Comparison of ENCODE assay signal across 18 cellular contexts in the genomic region with DNA sequence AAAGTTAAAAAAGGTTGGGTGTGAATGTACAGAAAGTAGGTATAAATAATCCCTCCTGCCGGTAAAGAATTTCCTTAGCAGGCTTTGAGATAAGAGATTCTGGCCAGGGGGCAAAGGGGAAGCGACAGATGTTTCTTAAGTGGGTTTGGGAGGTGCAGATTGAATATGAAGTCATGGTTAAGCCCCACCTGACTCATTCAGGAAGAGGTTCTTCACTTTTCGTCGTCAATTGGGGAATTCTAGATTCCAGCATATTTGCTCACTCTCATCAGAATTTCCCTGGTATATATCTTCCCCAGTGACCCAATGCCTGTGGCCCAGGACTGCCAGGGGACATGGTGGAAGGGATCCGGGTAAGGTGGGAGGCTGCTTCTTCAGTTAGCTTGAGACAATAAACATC.
A peak's percentile ranks its signal among the peaks of the same experiment; 100 is the strongest.
DNase-seq lines count a peak whose midpoint lies in the region; ATAC-seq, FAIRE-seq and TF ChIP-seq lines count a peak whose summit lies in the region.
"Had no signal": no experiment of that assay in that cellular context is flagged by ENCODE, and none has a peak within 500 bp of the region (broad histone marks: within the 10 kb centered on the region; RNA-seq: fewer than 3 reads in every experiment).

No MANE protein-coding gene starts in this region.

- H3K27ac ChIP-seq in mesendoderm (ENCODE audit: low read depth, low read length) (no peak overlapping the region), HepG2 (ENCODE audit: extremely low read length, insufficient read depth, low read length) (no peak overlapping the region)
- H3K27ac ChIP-seq: neural progenitor cell had no signal

- H3K56ac ChIP-seq in mesendoderm (ENCODE audit: low read length): no peak overlapping the region

- WGBS in mesendoderm (ENCODE audit: extremely low coverage, insufficient coverage, low lambda C conversion rate): no CpG with 5 or more reads among the region's 5 CpGs
- WGBS in HepG2 (ENCODE audit: low lambda C conversion rate): 96% methylated on average over 5 of the region's 5 CpGs

- ATAC-seq in HG03159 (IDR thresholded peaks at IDR 0.05; ENCODE audit: unreplicated experiment) (no peak), HepG2 (no peak)
- ATAC-seq: Panc1 had no signal

- H3K9ac ChIP-seq in mesendoderm (ENCODE audit: low read length) (no peak overlapping the region), HepG2 (ENCODE audit: insufficient read depth, low read depth, low read length) (no peak overlapping the region)
- H3K9ac ChIP-seq: neural progenitor cell had no signal

- no peaks in the 10 kb centered on the region for H3K9me3 ChIP-seq in HepG2 (ENCODE audit: low read length)

- no peak overlapping the region for H3K18ac ChIP-seq in mesendoderm (ENCODE audit: low read length)

- H3K4me1 ChIP-seq in mesendoderm (ENCODE audit: control insufficient read depth, low read depth, low read length): no peaks in the 10 kb centered on the region
- peaks cover 24% of the 10 kb centered on the region for H3K4me1 ChIP-seq in HepG2 (ENCODE audit: insufficient read depth, low read length)

- H2BK120ac ChIP-seq in mesendoderm (ENCODE audit: low read depth, low read length): no peak overlapping the region

- H3K4me3 ChIP-seq in astrocyte of the spinal cord (ENCODE audit: low read depth, low read length) (no peak overlapping the region), mesendoderm (ENCODE audit: low read length) (no peak overlapping the region), HepG2 (replicated peaks in 1 of 3; ENCODE audit: insufficient read depth in 1 of 3, low read depth in 2 of 3, low read length in 3 of 3) (no peak overlapping the region)
- H3K4me3 ChIP-seq: neural progenitor cell had no signal

- no TSS peak for BruUV-seq in HepG2 (replicated peaks; lab: Mats Ljungman, UMichigan)

- DNase-seq in EL (peak; percentile 80), NCI-H226 (peak; percentile 93), astrocyte of the spinal cord (ENCODE audit: low read depth, low spot score) (peak; percentile 66), mesendoderm (peak; percentile 29), SKM-1 treated with dmso at 0.1 percent for 144 hours (lab: John Stamatoyannopoulos, UW; ENCODE audit: unreplicated experiment) (no peak), HepG2 (ENCODE audit: low spot score) (no peak)
- no peak for DNase-seq in stimulated activated CD4-positive, alpha-beta T cell treated with anti-CD3 and anti-CD28 coated beads, Interleukin-2, amount 100 ng/mL, for 48 hours
- DNase-seq: activated CD4-positive, alpha-beta T cell treated with anti-CD3 and anti-CD28 coated beads, Interleukin-2, amount 10 ng/mL, durations not matched to agents 24 days and 14 days; activated T-cell treated with anti-CD3 and anti-CD28 coated beads, Interleukin-2, amount 50 U/mL, for 48 hours; aorta; H7; hypothalamus; NCI-H1105 treated with DMSO at 0.1 percent for 48 hours; NCI-H510A treated with DMSO at 0.1 percent for 48 hours; small intestine had no signal

- TF ChIP-seq EP300 in HepG2 (IDR thresholded peaks at IDR 0.05; ENCODE audit: low read depth in 2 of 2, low read length in 2 of 2): no peak
- TF ChIP-seq EP300 in HepG2 (CRISPR knock-in tag; IDR thresholded peaks at IDR 0.05; ENCODE audit: borderline replicate concordance): no peak

- no peak overlapping the region for H4K8ac ChIP-seq in mesendoderm (ENCODE audit: low read depth, low read length)

- no peaks in the 10 kb centered on the region for H3K79me1 ChIP-seq in mesendoderm (ENCODE audit: low read length)

- POLR2A ChIA-PET in HepG2 (lab: Yijun Ruan, JAX): no interaction called here

- no peak for TF ChIP-seq POLR2A in HepG2 (IDR thresholded peaks at IDR 0.05; ENCODE audit: insufficient read depth in 1 of 2, low read depth in 2 of 2, low read length in 2 of 2)

- no peaks in the 10 kb centered on the region for H3K27me3 ChIP-seq in mesendoderm (ENCODE audit: insufficient read depth, low read length, poor library complexity)
- H3K27me3 ChIP-seq in HepG2 (ENCODE audit: control insufficient read depth in 1 of 2, insufficient read depth in 2 of 2, low read length in 2 of 2): no peaks in the 10 kb centered on the region
- H3K27me3 ChIP-seq: neural progenitor cell had no signal

- no peak for FAIRE-seq in HepG2 (lab: Jason Lieb, UNC)
- FAIRE-seq: small intestine had no signal

- intact Hi-C loops in HepG2 (cut with micrococcal nuclease; ENCODE audit: unreplicated experiment): no loop called here

- H3K4me2 ChIP-seq in mesendoderm (ENCODE audit: low read length) (no peak overlapping the region), HepG2 (ENCODE audit: low read depth, low read length) (no peak overlapping the region)
- H3K4me2 ChIP-seq: neural progenitor cell had no signal

- H2AK5ac ChIP-seq in mesendoderm (ENCODE audit: low read length): no peak overlapping the region

- H3K79me2 ChIP-seq in mesendoderm (ENCODE audit: control insufficient read depth, insufficient read depth, low read length) (no peaks in the 10 kb centered on the region), HepG2 (ENCODE audit: insufficient read depth, low read length) (no peaks in the 10 kb centered on the region)

- no peak overlapping the region for H2BK5ac ChIP-seq in mesendoderm (ENCODE audit: low read length)

- in situ Hi-C loops in astrocyte of the spinal cord (cut with HindIII; ENCODE audit: low sequenced_read_pairs) (no loop called here), HepG2 (cut with HindIII; ENCODE audit: extremely low pct_ligation_motif_present, low pct_unique_long_range_greater_than_20kb) (no loop called here)

- H2AFZ ChIP-seq in HepG2 (ENCODE audit: low read length): no peak overlapping the region
- H2AFZ ChIP-seq: neural progenitor cell had no signal

- TF ChIP-seq RAD21 in HepG2 (CRISPR knock-in tag; IDR thresholded peaks at IDR 0.05): no peak

- CTCF ChIA-PET in HepG2 (lab: Yijun Ruan, JAX; ENCODE audit: low intra/inter-chr PET ratio, low total read pairs): no interaction called here

- H4K5ac ChIP-seq in mesendoderm (ENCODE audit: low read length): no peak overlapping the region

- no peak overlapping the region for H3K23ac ChIP-seq in mesendoderm (ENCODE audit: low read length)

- H4K20me1 ChIP-seq in HepG2 (ENCODE audit: insufficient read depth, low read length): no peaks in the 10 kb centered on the region

- TF ChIP-seq CTCF in astrocyte of the spinal cord (IDR thresholded peaks at IDR 0.05; ENCODE audit: low read depth, low read length) (no peak), HepG2 (CRISPR knock-in tag; IDR thresholded peaks at IDR 0.05) (no peak)

- no peak overlapping the region for H3K4ac ChIP-seq in mesendoderm (ENCODE audit: low read depth, low read length)

- H3K36me3 ChIP-seq in mesendoderm (ENCODE audit: control insufficient read depth, insufficient read depth, low read length): no peaks in the 10 kb centered on the region
- peaks cover 3 to 52% of the 10 kb centered on the region in 2 experiments; a peak in 4 of 5 replicates for H3K36me3 ChIP-seq in HepG2 (replicated peaks in 1 of 2; ENCODE audit: control insufficient read depth in 1 of 2, insufficient read depth in 2 of 2, low read length in 2 of 2)
- H3K36me3 ChIP-seq: neural progenitor cell had no signal

- no peak overlapping the region for H2BK15ac ChIP-seq in mesendoderm (replicated peaks; ENCODE audit: low read depth)

TF ChIP-seq in HepG2, 621 proteins besides CTCF, POLR2A, EP300 and RAD21 (continues in another document):
- TF ChIP-seq MZF1 (CRISPR knock-in tag; IDR thresholded peaks at IDR 0.05; ENCODE audit: borderline replicate concordance) (no peak), NFRKB (IDR thresholded peaks at IDR 0.05) (no peak), NFIB (CRISPR knock-in tag; IDR thresholded peaks at IDR 0.05; ENCODE audit: borderline replicate concordance) (no peak)
- TF ChIP-seq, protein P1, sequence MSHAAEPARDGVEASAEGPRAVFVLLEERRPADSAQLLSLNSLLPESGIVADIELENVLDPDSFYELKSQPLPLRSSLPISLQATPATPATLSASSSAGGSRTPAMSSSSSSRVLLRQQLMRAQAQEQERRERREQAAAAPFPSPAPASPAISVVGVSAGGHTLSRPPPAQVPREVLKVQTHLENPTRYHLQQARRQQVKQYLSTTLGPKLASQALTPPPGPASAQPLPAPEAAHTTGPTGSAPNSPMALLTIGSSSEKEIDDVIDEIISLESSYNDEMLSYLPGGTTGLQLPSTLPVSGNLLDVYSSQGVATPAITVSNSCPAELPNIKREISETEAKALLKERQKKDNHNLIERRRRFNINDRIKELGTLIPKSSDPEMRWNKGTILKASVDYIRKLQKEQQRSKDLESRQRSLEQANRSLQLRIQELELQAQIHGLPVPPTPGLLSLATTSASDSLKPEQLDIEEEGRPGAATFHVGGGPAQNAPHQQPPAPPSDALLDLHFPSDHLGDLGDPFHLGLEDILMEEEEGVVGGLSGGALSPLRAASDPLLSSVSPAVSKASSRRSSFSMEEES (CRISPR knock-in tag; IDR thresholded peaks at IDR 0.05): no peak
- TF ChIP-seq, protein P2, sequence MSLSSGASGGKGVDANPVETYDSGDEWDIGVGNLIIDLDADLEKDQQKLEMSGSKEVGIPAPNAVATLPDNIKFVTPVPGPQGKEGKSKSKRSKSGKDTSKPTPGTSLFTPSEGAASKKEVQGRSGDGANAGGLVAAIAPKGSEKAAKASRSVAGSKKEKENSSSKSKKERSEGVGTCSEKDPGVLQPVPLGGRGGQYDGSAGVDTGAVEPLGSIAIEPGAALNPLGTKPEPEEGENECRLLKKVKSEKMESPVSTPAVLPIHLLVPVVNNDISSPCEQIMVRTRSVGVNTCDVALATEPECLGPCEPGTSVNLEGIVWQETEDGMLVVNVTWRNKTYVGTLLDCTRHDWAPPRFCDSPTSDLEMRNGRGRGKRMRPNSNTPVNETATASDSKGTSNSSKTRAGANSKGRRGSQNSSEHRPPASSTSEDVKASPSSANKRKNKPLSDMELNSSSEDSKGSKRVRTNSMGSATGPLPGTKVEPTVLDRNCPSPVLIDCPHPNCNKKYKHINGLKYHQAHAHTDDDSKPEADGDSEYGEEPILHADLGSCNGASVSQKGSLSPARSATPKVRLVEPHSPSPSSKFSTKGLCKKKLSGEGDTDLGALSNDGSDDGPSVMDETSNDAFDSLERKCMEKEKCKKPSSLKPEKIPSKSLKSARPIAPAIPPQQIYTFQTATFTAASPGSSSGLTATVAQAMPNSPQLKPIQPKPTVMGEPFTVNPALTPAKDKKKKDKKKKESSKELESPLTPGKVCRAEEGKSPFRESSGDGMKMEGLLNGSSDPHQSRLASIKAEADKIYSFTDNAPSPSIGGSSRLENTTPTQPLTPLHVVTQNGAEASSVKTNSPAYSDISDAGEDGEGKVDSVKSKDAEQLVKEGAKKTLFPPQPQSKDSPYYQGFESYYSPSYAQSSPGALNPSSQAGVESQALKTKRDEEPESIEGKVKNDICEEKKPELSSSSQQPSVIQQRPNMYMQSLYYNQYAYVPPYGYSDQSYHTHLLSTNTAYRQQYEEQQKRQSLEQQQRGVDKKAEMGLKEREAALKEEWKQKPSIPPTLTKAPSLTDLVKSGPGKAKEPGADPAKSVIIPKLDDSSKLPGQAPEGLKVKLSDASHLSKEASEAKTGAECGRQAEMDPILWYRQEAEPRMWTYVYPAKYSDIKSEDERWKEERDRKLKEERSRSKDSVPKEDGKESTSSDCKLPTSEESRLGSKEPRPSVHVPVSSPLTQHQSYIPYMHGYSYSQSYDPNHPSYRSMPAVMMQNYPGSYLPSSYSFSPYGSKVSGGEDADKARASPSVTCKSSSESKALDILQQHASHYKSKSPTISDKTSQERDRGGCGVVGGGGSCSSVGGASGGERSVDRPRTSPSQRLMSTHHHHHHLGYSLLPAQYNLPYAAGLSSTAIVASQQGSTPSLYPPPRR (CRISPR knock-in tag; IDR thresholded peaks at IDR 0.05; ENCODE audit: borderline replicate concordance): no peak

Comparison
In these comparisons a context has a peak if more than half of its experiments do, and no peak if none do; other contexts are left out.
1. DNase-seq: peak in EL (single experiment), NCI-H226 (single experiment), astrocyte of the spinal cord (single experiment) and mesendoderm (single experiment); none in stimulated activated CD4-positive, alpha-beta T cell treated with anti-CD3 and anti-CD28 coated beads, Interleukin-2, amount 100 ng/mL, for 48 hours (0 of 2), SKM-1 treated with dmso at 0.1 percent for 144 hours (single experiment) and HepG2 (single experiment).